1 cellular context compared by ENCODE assay signal in the genomic region with DNA sequence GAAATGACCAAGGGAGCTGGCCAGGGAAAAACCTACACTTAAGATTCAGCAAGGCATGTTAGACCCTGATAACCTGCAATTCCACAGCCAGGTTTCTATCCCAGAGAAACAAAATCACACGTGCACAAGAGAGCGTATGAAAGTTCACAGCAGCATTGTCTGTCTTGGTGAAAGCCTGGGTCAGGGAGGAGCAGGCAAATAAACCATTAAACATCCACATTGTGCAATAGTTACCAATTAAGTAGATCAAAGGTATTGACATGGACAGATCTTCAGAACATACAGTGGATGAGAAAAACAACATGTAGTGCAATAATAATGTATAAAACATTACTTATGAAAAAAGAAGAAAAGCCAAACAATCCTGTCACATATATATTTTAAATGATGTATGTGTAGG.
TF ChIP-seq lines count a peak whose summit lies in the region.

No MANE protein-coding gene starts in this region.

TF ChIP-seq in HepG2, 621 proteins besides CTCF, POLR2A, EP300 and RAD21 (continued from another document and continues in another):
- TF ChIP-seq PBX3 (CRISPR knock-in tag; IDR thresholded peaks at IDR 0.05; ENCODE audit: borderline replicate concordance) (no peak), ZNF484 (CRISPR knock-in tag; IDR thresholded peaks at IDR 0.05; ENCODE audit: borderline replicate concordance, low read depth) (no peak), ARID4A (CRISPR knock-in tag; IDR thresholded peaks at IDR 0.05; ENCODE audit: borderline replicate concordance) (peak; percentile 14; the same call in 1 of the 2 replicates), ZNF562 (CRISPR knock-in tag; IDR thresholded peaks at IDR 0.05; ENCODE audit: borderline replicate concordance) (no peak), SNAPC2 (CRISPR knock-in tag; IDR thresholded peaks at IDR 0.05) (no peak), MXD4 (CRISPR knock-in tag; IDR thresholded peaks at IDR 0.05) (no peak), U2AF1 (optimal IDR thresholded peaks at IDR 0.05; ENCODE audit: low read depth, low read length) (no peak), ZNF234 (CRISPR knock-in tag; conservative IDR thresholded peaks at IDR 0.05) (no peak), ASH2L (IDR thresholded peaks at IDR 0.05; ENCODE audit: insufficient read length, low read depth, low read length) (no peak), ISX (CRISPR knock-in tag; conservative IDR thresholded peaks at IDR 0.05) (no peak), MZF1 (CRISPR knock-in tag; IDR thresholded peaks at IDR 0.05; ENCODE audit: borderline replicate concordance) (no peak), SNAPC5 (CRISPR knock-in tag; IDR thresholded peaks at IDR 0.05; ENCODE audit: borderline replicate concordance) (no peak), THRA (CRISPR knock-in tag; IDR thresholded peaks at IDR 0.05; ENCODE audit: borderline replicate concordance) (peak; percentile 57; the same call in 1 of the 2 replicates), ZNF232 (CRISPR knock-in tag; IDR thresholded peaks at IDR 0.05; ENCODE audit: borderline replicate concordance) (no peak), GZF1 (CRISPR knock-in tag; IDR thresholded peaks at IDR 0.05) (no peak), TP53 (CRISPR knock-in tag; conservative IDR thresholded peaks at IDR 0.05) (no peak), NR2F1 (CRISPR knock-in tag; IDR thresholded peaks at IDR 0.05) (no peak), ZNF230 (CRISPR knock-in tag; IDR thresholded peaks at IDR 0.05) (no peak), ZBTB25 (CRISPR knock-in tag; IDR thresholded peaks at IDR 0.05) (no peak), ZIK1 (CRISPR knock-in tag; IDR thresholded peaks at IDR 0.05; ENCODE audit: borderline replicate concordance, low read depth) (no peak), ZSCAN25 (CRISPR knock-in tag; IDR thresholded peaks at IDR 0.05) (no peak), ZNF549 (CRISPR knock-in tag; IDR thresholded peaks at IDR 0.05) (no peak), ZNF280D (CRISPR knock-in tag; IDR thresholded peaks at IDR 0.05) (no peak), SOX13 (IDR thresholded peaks at IDR 0.05) (peak; percentile 82), SOX13 (CRISPR knock-in tag; conservative IDR thresholded peaks at IDR 0.05 in 1 of 2, IDR thresholded peaks at IDR 0.05 in 1 of 2) (peak in 1 of 2 experiments; percentile 94; a peak in 2 of 4 replicates), CAMTA2 (CRISPR knock-in tag; IDR thresholded peaks at IDR 0.05; ENCODE audit: borderline replicate concordance) (no peak), ZC3H4 (CRISPR knock-in tag; IDR thresholded peaks at IDR 0.05; ENCODE audit: borderline replicate concordance) (no peak), XRCC5 (optimal IDR thresholded peaks at IDR 0.05; ENCODE audit: low read length) (no peak), STAG1 (CRISPR knock-in tag; IDR thresholded peaks at IDR 0.05) (no peak), KLF16 (CRISPR knock-in tag; IDR thresholded peaks at IDR 0.05) (no peak), ARID2 (CRISPR knock-in tag; IDR thresholded peaks at IDR 0.05; ENCODE audit: borderline replicate concordance) (no peak), ZMYM3 (CRISPR knock-in tag; IDR thresholded peaks at IDR 0.05) (peak; percentile 40; the same call in 1 of the 2 replicates), ZBTB7B (CRISPR knock-in tag; IDR thresholded peaks at IDR 0.05) (no peak), UBTF (CRISPR knock-in tag; IDR thresholded peaks at IDR 0.05) (no peak), TEAD3 (CRISPR knock-in tag; optimal IDR thresholded peaks at IDR 0.05; ENCODE audit: borderline replicate concordance) (peak; percentile 80), ZKSCAN1 (IDR thresholded peaks at IDR 0.05; ENCODE audit: low read length) (no peak), ZNF768 (CRISPR knock-in tag; IDR thresholded peaks at IDR 0.05) (no peak), ZNF431 (CRISPR knock-in tag; IDR thresholded peaks at IDR 0.05; ENCODE audit: borderline replicate concordance, low read depth) (no peak), ZZZ3 (CRISPR knock-in tag; IDR thresholded peaks at IDR 0.05; ENCODE audit: borderline replicate concordance) (no peak), ZNF737 (CRISPR knock-in tag; IDR thresholded peaks at IDR 0.05; ENCODE audit: borderline replicate concordance) (no peak), MED8 (CRISPR knock-in tag; IDR thresholded peaks at IDR 0.05; ENCODE audit: insufficient replicate concordance) (no peak), ZNF335 (CRISPR knock-in tag; IDR thresholded peaks at IDR 0.05) (no peak), IRF2 (CRISPR knock-in tag; IDR thresholded peaks at IDR 0.05) (0 out of 2 replicates have a peak, but pooled peaks have one; percentile 9), WIZ (CRISPR knock-in tag; IDR thresholded peaks at IDR 0.05) (no peak)
- TF ChIP-seq, protein P1, sequence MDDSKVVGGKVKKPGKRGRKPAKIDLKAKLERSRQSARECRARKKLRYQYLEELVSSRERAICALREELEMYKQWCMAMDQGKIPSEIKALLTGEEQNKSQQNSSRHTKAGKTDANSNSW (CRISPR knock-in tag; IDR thresholded peaks at IDR 0.05; ENCODE audit: borderline replicate concordance), result no peak
- TF ChIP-seq, protein P2, sequence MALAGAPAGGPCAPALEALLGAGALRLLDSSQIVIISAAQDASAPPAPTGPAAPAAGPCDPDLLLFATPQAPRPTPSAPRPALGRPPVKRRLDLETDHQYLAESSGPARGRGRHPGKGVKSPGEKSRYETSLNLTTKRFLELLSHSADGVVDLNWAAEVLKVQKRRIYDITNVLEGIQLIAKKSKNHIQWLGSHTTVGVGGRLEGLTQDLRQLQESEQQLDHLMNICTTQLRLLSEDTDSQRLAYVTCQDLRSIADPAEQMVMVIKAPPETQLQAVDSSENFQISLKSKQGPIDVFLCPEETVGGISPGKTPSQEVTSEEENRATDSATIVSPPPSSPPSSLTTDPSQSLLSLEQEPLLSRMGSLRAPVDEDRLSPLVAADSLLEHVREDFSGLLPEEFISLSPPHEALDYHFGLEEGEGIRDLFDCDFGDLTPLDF (CRISPR knock-in tag; IDR thresholded peaks at IDR 0.05), result no peak
- TF ChIP-seq, protein P3, sequence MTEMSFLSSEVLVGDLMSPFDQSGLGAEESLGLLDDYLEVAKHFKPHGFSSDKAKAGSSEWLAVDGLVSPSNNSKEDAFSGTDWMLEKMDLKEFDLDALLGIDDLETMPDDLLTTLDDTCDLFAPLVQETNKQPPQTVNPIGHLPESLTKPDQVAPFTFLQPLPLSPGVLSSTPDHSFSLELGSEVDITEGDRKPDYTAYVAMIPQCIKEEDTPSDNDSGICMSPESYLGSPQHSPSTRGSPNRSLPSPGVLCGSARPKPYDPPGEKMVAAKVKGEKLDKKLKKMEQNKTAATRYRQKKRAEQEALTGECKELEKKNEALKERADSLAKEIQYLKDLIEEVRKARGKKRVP (CRISPR knock-in tag; IDR thresholded peaks at IDR 0.05), result no peak; a peak in 1 of 4 replicates
- TF ChIP-seq, protein P4, sequence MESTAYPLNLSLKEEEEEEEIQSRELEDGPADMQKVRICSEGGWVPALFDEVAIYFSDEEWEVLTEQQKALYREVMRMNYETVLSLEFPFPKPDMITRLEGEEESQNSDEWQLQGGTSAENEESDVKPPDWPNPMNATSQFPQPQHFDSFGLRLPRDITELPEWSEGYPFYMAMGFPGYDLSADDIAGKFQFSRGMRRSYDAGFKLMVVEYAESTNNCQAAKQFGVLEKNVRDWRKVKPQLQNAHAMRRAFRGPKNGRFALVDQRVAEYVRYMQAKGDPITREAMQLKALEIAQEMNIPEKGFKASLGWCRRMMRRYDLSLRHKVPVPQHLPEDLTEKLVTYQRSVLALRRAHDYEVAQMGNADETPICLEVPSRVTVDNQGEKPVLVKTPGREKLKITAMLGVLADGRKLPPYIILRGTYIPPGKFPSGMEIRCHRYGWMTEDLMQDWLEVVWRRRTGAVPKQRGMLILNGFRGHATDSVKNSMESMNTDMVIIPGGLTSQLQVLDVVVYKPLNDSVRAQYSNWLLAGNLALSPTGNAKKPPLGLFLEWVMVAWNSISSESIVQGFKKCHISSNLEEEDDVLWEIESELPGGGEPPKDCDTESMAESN (CRISPR knock-in tag; conservative IDR thresholded peaks at IDR 0.05), result no peak
